Comparison of ENCODE assay signal across 9 cellular contexts in the genomic region with DNA sequence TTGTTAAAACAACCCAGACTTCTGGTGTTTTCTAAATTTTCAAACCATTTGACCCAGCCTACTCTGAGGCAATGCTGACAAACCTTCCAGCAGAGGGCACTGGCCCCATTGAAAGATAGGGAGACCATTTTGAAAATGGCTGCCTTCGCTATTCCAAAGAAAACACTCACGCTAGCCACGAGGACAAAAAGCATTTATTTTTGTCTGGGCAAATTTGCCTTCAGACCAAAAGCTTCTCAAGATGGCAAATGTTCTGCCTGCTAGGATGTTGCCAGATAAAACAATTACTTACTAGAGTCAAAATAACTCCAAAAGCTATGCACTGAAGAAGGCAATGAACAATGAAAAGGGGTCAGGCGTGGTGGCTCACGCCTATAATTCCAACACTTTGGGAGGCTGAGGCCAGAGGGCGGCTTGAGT.
DNase-seq lines count a peak whose midpoint lies in the region; ATAC-seq, FAIRE-seq and TF ChIP-seq lines count a peak whose summit lies in the region.
"Had no signal": no experiment of that assay in that cellular context is flagged by ENCODE, and none has a peak within 500 bp of the region (broad histone marks: within the 10 kb centered on the region; RNA-seq: fewer than 3 reads in every experiment).

No MANE protein-coding gene starts in this region.

- no peak overlapping the region for H3K4me3 ChIP-seq in bronchial epithelial cell (ENCODE audit: low read depth, low read length)

- no peaks in the 10 kb centered on the region for H3K36me3 ChIP-seq in bronchial epithelial cell (ENCODE audit: control insufficient read depth, insufficient read depth, low read length)

- no peak for FAIRE-seq in bronchial epithelial cell (lab: Jason Lieb, UNC)

- H3K27ac Mint-ChIP-seq in neural crest cell (ENCODE audit: unreplicated experiment), result no peak overlapping the region
- no peak overlapping the region for H3K27ac Mint-ChIP-seq in activated T-helper 1 cell treated with anti-CD3 and anti-CD28 coated beads, Interleukin-12 subunit alpha, Interleukin-12 subunit beta, Interleukin-2, Interleukin-4 antibody, amounts not matched to agents 30 ng/mL and 10 ng/mL and 1 ng/mL, durations not matched to agents 14 hours and 24 hours and 36 hours

- ATAC-seq in GM18870 (IDR thresholded peaks at IDR 0.05; ENCODE audit: unreplicated experiment), result no peak

- intact Hi-C loops in activated T-helper 1 cell treated with anti-CD3 and anti-CD28 coated beads, Interleukin-12 subunit alpha, Interleukin-12 subunit beta, Interleukin-2, Interleukin-4 antibody, amounts not matched to agents 30 ng/mL and 10 ng/mL and 1 ng/mL, durations not matched to agents 14 hours and 24 hours and 36 hours (cut with micrococcal nuclease), result no loop called here

- peaks cover 65% of the 10 kb centered on the region for H3K27me3 Mint-ChIP-seq in neural crest cell (ENCODE audit: low read depth)
- H3K27me3 Mint-ChIP-seq in activated T-helper 1 cell treated with anti-CD3 and anti-CD28 coated beads, Interleukin-12 subunit alpha, Interleukin-12 subunit beta, Interleukin-2, Interleukin-4 antibody, amounts not matched to agents 30 ng/mL and 10 ng/mL and 1 ng/mL, durations not matched to agents 14 hours and 24 hours and 36 hours (ENCODE audit: insufficient read depth), result no peaks in the 10 kb centered on the region

- DNase-seq in Daoy (ENCODE audit: low read depth), result peak; percentile 35
- DNase-seq in M059J (ENCODE audit: low read depth), result peak; percentile 44
- DNase-seq in bronchial epithelial cell (ENCODE audit: low read depth), result peak; percentile 36
- DNase-seq in neural crest cell (ENCODE audit: low read depth, low spot score), result peak; percentile 38
- no peak for DNase-seq in activated T-helper 1 cell treated with anti-CD3 and anti-CD28 coated beads, Interleukin-12 subunit alpha, Interleukin-12 subunit beta, Interleukin-2, Interleukin-4 antibody, amounts not matched to agents 30 ng/mL and 10 ng/mL and 1 ng/mL, durations not matched to agents 14 hours and 24 hours and 36 hours (ENCODE audit: low spot score)
- DNase-seq in NCI-H1694 (lab: John Stamatoyannopoulos, UW), result no peak
- no peak for DNase-seq in SW 1271 (lab: John Stamatoyannopoulos, UW)
- DNase-seq: NCI-H2171 had no signal

- H3K4me3 Mint-ChIP-seq in neural crest cell, result no peak overlapping the region
- H3K4me3 Mint-ChIP-seq in activated T-helper 1 cell treated with anti-CD3 and anti-CD28 coated beads, Interleukin-12 subunit alpha, Interleukin-12 subunit beta, Interleukin-2, Interleukin-4 antibody, amounts not matched to agents 30 ng/mL and 10 ng/mL and 1 ng/mL, durations not matched to agents 14 hours and 24 hours and 36 hours, result no peak overlapping the region

- peak; percentile 64 for TF ChIP-seq CTCF in bronchial epithelial cell (IDR thresholded peaks at IDR 0.05; ENCODE audit: insufficient read depth, low read length, severe bottlenecking)
- TF ChIP-seq CTCF in neural crest cell (conservative IDR thresholded peaks at IDR 0.05), result peak; percentile 64

- no peaks in the 10 kb centered on the region for H3K36me3 Mint-ChIP-seq in neural crest cell (ENCODE audit: low read depth)
- no peaks in the 10 kb centered on the region for H3K36me3 Mint-ChIP-seq in activated T-helper 1 cell treated with anti-CD3 and anti-CD28 coated beads, Interleukin-12 subunit alpha, Interleukin-12 subunit beta, Interleukin-2, Interleukin-4 antibody, amounts not matched to agents 30 ng/mL and 10 ng/mL and 1 ng/mL, durations not matched to agents 14 hours and 24 hours and 36 hours (ENCODE audit: low read depth)

- peaks cover 29% of the 10 kb centered on the region for H3K4me1 Mint-ChIP-seq in neural crest cell
- H3K4me1 Mint-ChIP-seq in activated T-helper 1 cell treated with anti-CD3 and anti-CD28 coated beads, Interleukin-12 subunit alpha, Interleukin-12 subunit beta, Interleukin-2, Interleukin-4 antibody, amounts not matched to agents 30 ng/mL and 10 ng/mL and 1 ng/mL, durations not matched to agents 14 hours and 24 hours and 36 hours (ENCODE audit: low read depth), result no peaks in the 10 kb centered on the region

- H3K27me3 ChIP-seq in bronchial epithelial cell (ENCODE audit: control insufficient read depth, insufficient read depth, low read length), result no peaks in the 10 kb centered on the region

- H3K9me3 Mint-ChIP-seq in neural crest cell, result no peaks in the 10 kb centered on the region
- H3K9me3 Mint-ChIP-seq in activated T-helper 1 cell treated with anti-CD3 and anti-CD28 coated beads, Interleukin-12 subunit alpha, Interleukin-12 subunit beta, Interleukin-2, Interleukin-4 antibody, amounts not matched to agents 30 ng/mL and 10 ng/mL and 1 ng/mL, durations not matched to agents 14 hours and 24 hours and 36 hours, result no peaks in the 10 kb centered on the region

Comparison
In these comparisons a context has a peak if more than half of its experiments do, and no peak if none do; other contexts are left out.
1. DNase-seq: peak in Daoy (single experiment), M059J (single experiment), bronchial epithelial cell (single experiment) and neural crest cell (single experiment); none in activated T-helper 1 cell treated with anti-CD3 and anti-CD28 coated beads, Interleukin-12 subunit alpha, Interleukin-12 subunit beta, Interleukin-2, Interleukin-4 antibody, amounts not matched to agents 30 ng/mL and 10 ng/mL and 1 ng/mL, durations not matched to agents 14 hours and 24 hours and 36 hours (single experiment), NCI-H1694 (single experiment) and SW 1271 (0 of 2).